17 cellular contexts compared by ENCODE assay signal in the genomic region with DNA sequence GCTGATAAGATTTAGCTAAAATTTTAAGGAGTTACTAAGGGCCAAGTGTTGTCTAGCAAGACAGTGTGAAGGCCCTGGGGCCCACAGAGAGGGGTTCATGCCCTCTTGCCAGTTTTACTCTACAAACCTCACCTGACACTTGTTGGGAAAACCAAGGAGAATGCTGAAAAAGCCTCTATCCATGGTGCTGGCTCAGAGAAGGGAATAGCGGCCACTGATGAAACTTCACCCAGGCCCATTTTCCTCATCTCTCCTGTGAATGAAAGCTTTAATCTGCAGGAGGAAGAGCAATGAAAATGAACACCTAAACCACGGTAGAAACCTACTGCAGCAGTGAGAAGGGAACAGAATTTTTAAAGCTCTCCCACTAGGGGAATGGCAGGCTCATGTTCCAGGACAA.
DNase-seq lines count a peak whose midpoint lies in the region; ATAC-seq, FAIRE-seq and TF ChIP-seq lines count a peak whose summit lies in the region.
"Had no signal": no experiment of that assay in that cellular context is flagged by ENCODE, and none has a peak within 500 bp of the region (broad histone marks: within the 10 kb centered on the region; RNA-seq: fewer than 3 reads in every experiment).

No MANE protein-coding gene starts in this region.

- H3K27ac ChIP-seq in SK-N-SH (ENCODE audit: low read depth in 2 of 2, low read length in 1 of 2) (no peak overlapping the region), HEK293 (ENCODE audit: extremely low read depth, low read depth, low read length) (no peak overlapping the region), GM12878 (ENCODE audit: control insufficient read depth, insufficient read depth) (no peak overlapping the region)
- H3K27ac ChIP-seq: 22Rv1; BLaER1 treated with 17β-estradiol and CSF1 and Interleukin-3, amounts not matched to agents 10 nM and 100 nM; GM23248 had no signal

- ATAC-seq in SK-N-SH treated with all-trans-retinoic acid at 6 μM for 48 hours (no peak), GM12878 (no peak)
- no peak for ATAC-seq in activated naive CD8-positive, alpha-beta T cell treated with anti-CD3 and anti-CD28 coated beads, Interleukin-2, amount 50 U/mL, for 24 hours

- H3K9ac ChIP-seq in SK-N-SH (no peak overlapping the region), GM12878 (ENCODE audit: control insufficient read depth, insufficient read depth, low read length) (no peak overlapping the region)
- H3K9ac ChIP-seq: BLaER1 treated with 17β-estradiol and CSF1 and Interleukin-3, amounts not matched to agents 10 nM and 100 nM; GM23248 had no signal

- no peak overlapping the region for H3K4me2 ChIP-seq in SK-N-SH
- no peak overlapping the region for H3K4me2 ChIP-seq in GM12878 (ENCODE audit: control insufficient read depth, insufficient read depth)

- in situ Hi-C loops in GM12878 (cut with MboI): no loop called here

- TF ChIP-seq EP300 in SK-N-SH (IDR thresholded peaks at IDR 0.05; ENCODE audit: borderline replicate concordance in 1 of 2, low read depth in 1 of 2, low read length in 1 of 2): no peak
- no peak for TF ChIP-seq EP300 in GM12878 (IDR thresholded peaks at IDR 0.05; ENCODE audit: borderline replicate concordance in 1 of 2, control insufficient read depth in 1 of 2, low read depth in 2 of 2, low read length in 2 of 2)

- SMC1A ChIA-PET in GM12878 (lab: Charles Lee; ENCODE audit: uncharacterized antibody, unreplicated experiment): interaction anchor here (0.6 to 1.7 kb wide), 2 partner anchors 9 kb away, joined by 4 to 5 read pairs; no protein-coding TSS in a partner anchor

- H3K4me1 ChIP-seq in SK-N-SH (ENCODE audit: control insufficient read depth in 1 of 2, insufficient read depth in 2 of 2, low read depth in 1 of 2, low read length in 1 of 2) (no peaks in the 10 kb centered on the region), HEK293 (ENCODE audit: control insufficient read depth, insufficient read depth, low read length) (no peaks in the 10 kb centered on the region), GM12878 (ENCODE audit: control insufficient read depth, insufficient read depth, low read length) (no peaks in the 10 kb centered on the region)

- H3K79me2 ChIP-seq in SK-N-SH (ENCODE audit: insufficient read depth) (no peaks in the 10 kb centered on the region), GM12878 (ENCODE audit: control insufficient read depth, insufficient read depth, low read length) (no peaks in the 10 kb centered on the region)

- H3K36me3 Mint-ChIP-seq in activated naive CD8-positive, alpha-beta T cell treated with anti-CD3 and anti-CD28 coated beads, Interleukin-2, amount 50 U/mL, for 24 hours (ENCODE audit: low read depth): no peaks in the 10 kb centered on the region
- H3K36me3 Mint-ChIP-seq: CD4-positive, CD25-positive, alpha-beta regulatory T cell had no signal

- H3K9me3 ChIP-seq in SK-N-SH: no peaks in the 10 kb centered on the region
- no peaks in the 10 kb centered on the region for H3K9me3 ChIP-seq in HEK293 (ENCODE audit: control insufficient read depth, insufficient read depth, low read depth, low read length)
- no peaks in the 10 kb centered on the region; the same call in 2 of the 3 replicates for H3K9me3 ChIP-seq in GM12878 (replicated peaks; ENCODE audit: control insufficient read depth, insufficient read depth, low read length)

- no peak for DNase-seq in SK-N-SH
- DNase-seq in GM12878 (ENCODE audit: low read depth, low spot score): no peak
- peak; percentile 42 for DNase-seq in left kidney (ENCODE audit: low read depth, low spot score)
- DNase-seq in stimulated activated CD4-positive, alpha-beta T cell treated with anti-CD3 and anti-CD28 coated beads, Interleukin-2, amount 100 ng/mL, for 24 hours: no peak
- no peak for DNase-seq in activated naive CD8-positive, alpha-beta T cell treated with anti-CD3 and anti-CD28 coated beads, Interleukin-2, amount 50 U/mL, for 24 hours
- no peak for DNase-seq in NCI-H69 (lab: John Stamatoyannopoulos, UW)
- DNase-seq: AML-193; CD4-positive, CD25-positive, alpha-beta regulatory T cell; DMS53; GM23248; H7; IMR-90 had no signal

- POLR2A ChIA-PET in SK-N-SH (lab: Yijun Ruan, JAX): no interaction called here
- POLR2A ChIA-PET in HEK293 (lab: Yijun Ruan, JAX): no interaction called here
- POLR2A ChIA-PET in GM12878 (lab: Charles Lee): no interaction called here

- H3K4me3 ChIP-seq in SK-N-SH (ENCODE audit: low read depth in 2 of 2, low read length in 1 of 2) (no peak overlapping the region), HEK293 (ENCODE audit: low read depth, low read length) (no peak overlapping the region), GM12878 (no peak overlapping the region)
- H3K4me3 ChIP-seq: BLaER1 treated with 17β-estradiol and CSF1 and Interleukin-3, amounts not matched to agents 10 nM and 100 nM; GM23248 had no signal

- H3K9me3 Mint-ChIP-seq in activated naive CD8-positive, alpha-beta T cell treated with anti-CD3 and anti-CD28 coated beads, Interleukin-2, amount 50 U/mL, for 24 hours: peaks cover 10% of the 10 kb centered on the region

- H3K27me3 ChIP-seq in SK-N-SH (ENCODE audit: insufficient read depth) (no peaks in the 10 kb centered on the region), GM12878 (replicated peaks in 1 of 2; ENCODE audit: control insufficient read depth in 2 of 2, insufficient read depth in 2 of 2, low read length in 1 of 2) (no peaks in the 10 kb centered on the region)
- H3K27me3 ChIP-seq: BLaER1 treated with 17β-estradiol and CSF1 and Interleukin-3, amounts not matched to agents 10 nM and 100 nM had no signal

- no peak overlapping the region for H3K27ac Mint-ChIP-seq in activated naive CD8-positive, alpha-beta T cell treated with anti-CD3 and anti-CD28 coated beads, Interleukin-2, amount 50 U/mL, for 24 hours
- H3K27ac Mint-ChIP-seq: CD4-positive, CD25-positive, alpha-beta regulatory T cell had no signal

- RAD21 ChIA-PET in GM12878 (lab: Charles Lee; ENCODE audit: unreplicated experiment): no interaction called here

- H3K4me1 Mint-ChIP-seq in activated naive CD8-positive, alpha-beta T cell treated with anti-CD3 and anti-CD28 coated beads, Interleukin-2, amount 50 U/mL, for 24 hours: no peaks in the 10 kb centered on the region
- H3K4me1 Mint-ChIP-seq: CD4-positive, CD25-positive, alpha-beta regulatory T cell had no signal

- TF ChIP-seq CTCF in SK-N-SH (IDR thresholded peaks at IDR 0.05) (no peak), HEK293 (tag by site-specific recombination; IDR thresholded peaks at IDR 0.05) (no peak), GM12878 (IDR thresholded peaks at IDR 0.05 in 2 of 3, conservative IDR thresholded peaks at IDR 0.05 in 1 of 3; ENCODE audit: control insufficient read depth in 2 of 3, extremely low read depth in 1 of 3, insufficient read depth in 1 of 3, low read depth in 3 of 3, low read length in 3 of 3) (no peak)

- BruUV-seq in GM12878 (replicated peaks; lab: Mats Ljungman, UMichigan): no TSS peak

- no peaks in the 10 kb centered on the region for H3K9me2 ChIP-seq in SK-N-SH

- TF ChIP-seq POLR2A in GM12878 (IDR thresholded peaks at IDR 0.05; ENCODE audit: low read depth, low read length): no peak

- no peaks in the 10 kb centered on the region for H3K36me3 ChIP-seq in SK-N-SH (replicated peaks in 1 of 2; ENCODE audit: control insufficient read depth in 1 of 2, insufficient read depth in 2 of 2, low read length in 1 of 2)
- H3K36me3 ChIP-seq in HEK293 (ENCODE audit: control insufficient read depth in 2 of 2, insufficient read depth in 1 of 2, low read length in 2 of 2): no peaks in the 10 kb centered on the region
- H3K36me3 ChIP-seq in GM12878 (ENCODE audit: control insufficient read depth in 2 of 2, insufficient read depth in 2 of 2, low read length in 1 of 2): no peaks in the 10 kb centered on the region
- H3K36me3 ChIP-seq: BLaER1 treated with 17β-estradiol and CSF1 and Interleukin-3, amounts not matched to agents 10 nM and 100 nM had no signal

- CTCF ChIA-PET in SK-N-SH (lab: Yijun Ruan, JAX) (interaction anchor here (0.9 to 1.0 kb wide), 2 partner anchors 9 to 38 kb away, joined by 3 read pairs; no protein-coding TSS in a partner anchor), HEK293 (lab: Yijun Ruan, JAX) (no interaction called here), GM12878 (lab: Yijun Ruan, JAX) (interaction anchor here (1.4 kb wide), 1 partner anchor 9 kb away, joined by 6 read pairs; no protein-coding TSS in a partner anchor)

- H3K4me3 Mint-ChIP-seq in activated naive CD8-positive, alpha-beta T cell treated with anti-CD3 and anti-CD28 coated beads, Interleukin-2, amount 50 U/mL, for 24 hours: no peak overlapping the region
- H3K4me3 Mint-ChIP-seq: CD4-positive, CD25-positive, alpha-beta regulatory T cell had no signal

- intact Hi-C loops in GM12878 (cut with micrococcal nuclease; ENCODE audit: unreplicated experiment): no loop called here

- H4K20me1 ChIP-seq in SK-N-SH (ENCODE audit: insufficient read depth) (no peaks in the 10 kb centered on the region), GM12878 (ENCODE audit: control insufficient read depth, insufficient read depth) (no peaks in the 10 kb centered on the region)
- H4K20me1 ChIP-seq: BLaER1 treated with 17β-estradiol and CSF1 and Interleukin-3, amounts not matched to agents 10 nM and 100 nM had no signal

- FAIRE-seq in GM12878 (lab: Jason Lieb, UNC): no peak
- FAIRE-seq: GM18507 had no signal

- TF ChIP-seq RAD21 in SK-N-SH (IDR thresholded peaks at IDR 0.05; ENCODE audit: low read length) (no peak), GM12878 (IDR thresholded peaks at IDR 0.05; ENCODE audit: insufficient read depth, low read depth, low read length) (no peak)

- WGBS in SK-N-SH (ENCODE audit: low lambda C conversion rate): 41% methylated on average over 2 of the region's 2 CpGs
- WGBS in GM12878 (ENCODE audit: insufficient coverage, insufficient replicate concordance, low lambda C conversion rate, missing lambda C conversion rate): 93% methylated on average over 2 of the region's 2 CpGs

- no peaks in the 10 kb centered on the region for H3F3A ChIP-seq in SK-N-SH (replicated peaks; ENCODE audit: insufficient read depth)

- H2AFZ ChIP-seq in SK-N-SH (ENCODE audit: low read depth): no peak overlapping the region
- H2AFZ ChIP-seq in GM12878 (ENCODE audit: control insufficient read depth, low read depth, low read length): no peak overlapping the region
- H2AFZ ChIP-seq: GM23248 had no signal

- H3K27me3 Mint-ChIP-seq in activated naive CD8-positive, alpha-beta T cell treated with anti-CD3 and anti-CD28 coated beads, Interleukin-2, amount 50 U/mL, for 24 hours: no peaks in the 10 kb centered on the region

TF ChIP-seq in SK-N-SH, 30 proteins besides CTCF, POLR2A, EP300 and RAD21 (continues in another document):
- TF ChIP-seq MXI1 (IDR thresholded peaks at IDR 0.05; ENCODE audit: low read depth, low read length): no peak

TF ChIP-seq in SK-N-SH treated with all-trans-retinoic acid at 6 μM for 48 hours, 23 proteins besides CTCF, POLR2A, EP300 and RAD21 (continues in another document):
- TF ChIP-seq CSDC2 (CRISPR knock-in tag; IDR thresholded peaks at IDR 0.05): no peak

TF ChIP-seq in HEK293, 187 proteins besides CTCF, POLR2A, EP300 and RAD21 (continues in another document):
- TF ChIP-seq ZBTB17 (tag by site-specific recombination; IDR thresholded peaks at IDR 0.05): no peak
